ENCODE assay signal across 9 cellular contexts in the genomic region with DNA sequence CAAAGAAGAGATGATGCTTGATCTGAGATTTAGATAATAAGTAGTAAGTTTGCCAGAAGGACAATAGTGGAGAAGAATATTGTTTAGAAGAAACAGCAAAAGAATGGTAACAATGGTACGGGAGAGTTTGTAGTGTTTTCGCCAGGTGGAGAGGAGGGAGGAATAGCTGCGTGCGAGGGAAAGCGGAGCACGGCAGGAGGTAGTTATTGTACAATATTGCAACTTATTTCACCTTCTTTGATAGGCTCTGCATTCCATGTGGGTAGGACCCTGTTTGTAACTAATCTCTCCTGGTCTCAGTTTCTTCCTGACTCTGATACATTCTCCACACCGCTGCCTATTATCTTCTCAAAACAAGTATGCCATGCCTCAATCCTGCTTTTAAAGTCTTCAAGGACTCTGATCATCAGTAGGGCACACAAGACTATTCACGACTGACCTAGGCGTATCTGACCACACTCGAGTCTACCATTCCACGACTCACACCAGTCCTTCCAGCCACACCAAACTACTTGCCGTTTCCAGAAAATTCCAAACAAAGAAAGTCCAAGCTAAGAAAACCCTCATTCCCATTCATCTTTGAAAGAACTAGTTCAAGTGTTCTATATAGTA. TPM values are rescaled to one million over a fixed set of nuclear protein-coding genes. Genes with fewer than 3 reads are reported as not detected.
A peak's percentile ranks its signal among the peaks of the same experiment; 100 is the strongest.
DNase-seq lines count a peak whose midpoint lies in the region; ATAC-seq and TF ChIP-seq lines count a peak whose summit lies in the region.
"Had no signal": no experiment of that assay in that cellular context is flagged by ENCODE, and none has a peak within 500 bp of the region (broad histone marks: within the 10 kb centered on the region; RNA-seq: fewer than 3 reads in every experiment).

No MANE protein-coding gene starts in this region.

- peaks cover 17% of the 10 kb centered on the region for H3K36me3 ChIP-seq in SJSA1
- peaks cover 0 to 12% of the 10 kb centered on the region in 2 donors for H3K36me3 ChIP-seq in gastrocnemius medialis

- ATAC-seq in GM21515 (IDR thresholded peaks at IDR 0.05; ENCODE audit: unreplicated experiment) (peak; percentile 3), gastrocnemius medialis (peak; percentile 6 to 15), GM18858 (IDR thresholded peaks at IDR 0.05; ENCODE audit: unreplicated experiment) (no peak), HG02678 (IDR thresholded peaks at IDR 0.05; ENCODE audit: unreplicated experiment) (no peak)

- no peak for TF ChIP-seq CTCF in fibroblast of the aortic adventitia (IDR thresholded peaks at IDR 0.05; ENCODE audit: insufficient read depth, low read length)
- no peak for TF ChIP-seq CTCF in gastrocnemius medialis (IDR thresholded peaks at IDR 0.05 in 4 of 5, conservative IDR thresholded peaks at IDR 0.05 in 1 of 5)

- in situ Hi-C loops in gastrocnemius medialis (cut with MboI; ENCODE audit: low sequenced_read_pairs in 4 of 4), result no loop called here

- H3K4me3 ChIP-seq in SJSA1, result peak overlapping the region; percentile 76
- H3K4me3 ChIP-seq in fibroblast of the aortic adventitia (ENCODE audit: low read depth, low read length), result peak overlapping the region; percentile 100
- H3K4me3 ChIP-seq in gastrocnemius medialis, result peak overlapping the region; percentile 79 to 100 (median 97)

- no peak for TF ChIP-seq POLR2A in gastrocnemius medialis (IDR thresholded peaks at IDR 0.05)

- DNase-seq in SJSA1 (ENCODE audit: low read depth in 1 of 2, low spot score in 2 of 2) (no peak), fibroblast of the aortic adventitia (ENCODE audit: low read depth) (no peak), gastrocnemius medialis (no peak), medulla oblongata (ENCODE audit: extremely low spot score) (no peak), inferior parietal cortex (ENCODE audit: extremely low spot score) (no peak)
- DNase-seq: NCI-H2029 treated with DMSO at 0.1 percent for 48 hours had no signal

- H3K27ac ChIP-seq in SJSA1 (peak overlapping the region; percentile 93), gastrocnemius medialis (peak overlapping the region; percentile 87 to 100 (median 98))

- H3K27me3 ChIP-seq in SJSA1 (replicated peaks), result no peaks in the 10 kb centered on the region
- H3K27me3 ChIP-seq in gastrocnemius medialis, result no peaks in the 10 kb centered on the region

- intact Hi-C loops in gastrocnemius medialis (cut with DNase I; ENCODE audit: low total_unique reads), result loop anchor here (2.0 to 10.0 kb wide), 2 partner anchors 104 to 350 kb away; a partner anchor contains a TSS

- H3K4me1 ChIP-seq in SJSA1 (replicated peaks) (peaks cover 11% of the 10 kb centered on the region), gastrocnemius medialis (peaks cover 22 to 31% of the 10 kb centered on the region in 2 donors)

- H3K9me3 ChIP-seq in SJSA1 (replicated peaks), result no peaks in the 10 kb centered on the region
- H3K9me3 ChIP-seq in gastrocnemius medialis, result no peaks in the 10 kb centered on the region

RNA-seq across cellular contexts. Expression of a gene that starts 1.1 kb away (rescaled TPM):
- total RNA-seq in SJSA1 (2014; rRNA removed; shearing (Covaris generic)), result 37.0 and 43.9 TPM in 2 replicates
- total RNA-seq in fibroblast of the aortic adventitia (ENCODE audit: low replicate concordance), result 36.1 and 46.0 TPM in 2 replicates
- 10 to 100 TPM; 14.9 to 26.2 (median 18.5) TPM for total RNA-seq in gastrocnemius medialis

RNA-seq across cellular contexts. Expression of a gene that starts 21.4 kb away (rescaled TPM):
- 52.4 and 56.4 TPM in 2 replicates for total RNA-seq in SJSA1 (2014; rRNA removed; shearing (Covaris generic))
- total RNA-seq in fibroblast of the aortic adventitia (ENCODE audit: low replicate concordance), result 63.4 and 87.9 TPM in 2 replicates
- 10 to 100 TPM; 28.9 to 39.4 (median 33.1) TPM for total RNA-seq in gastrocnemius medialis

RNA-seq across cellular contexts. Expression of a gene that starts 59.9 kb away (rescaled TPM):
- total RNA-seq in SJSA1 (2014; rRNA removed; shearing (Covaris generic)), result not detected in 2 replicates
- total RNA-seq in fibroblast of the aortic adventitia (ENCODE audit: low replicate concordance) (0.09 TPM in 1 of 2 replicates, not detected in the other), gastrocnemius medialis (under 1 TPM in 3 of 4 donors, not detected in 1; 0.03 to 0.36 (median 0.24) TPM)

Comparison
In these comparisons a context has a peak if more than half of its experiments do, and no peak if none do; other contexts are left out.
1. ATAC-seq: peak in GM21515 (single experiment) and gastrocnemius medialis (2 of 2); none in GM18858 (single experiment) and HG02678 (single experiment).
2. Peak in every context shown above with its lines, with median percentiles within 50 percentile points of each other: H3K4me3 ChIP-seq.